8 cellular contexts compared by ENCODE assay signal in the genomic region with DNA sequence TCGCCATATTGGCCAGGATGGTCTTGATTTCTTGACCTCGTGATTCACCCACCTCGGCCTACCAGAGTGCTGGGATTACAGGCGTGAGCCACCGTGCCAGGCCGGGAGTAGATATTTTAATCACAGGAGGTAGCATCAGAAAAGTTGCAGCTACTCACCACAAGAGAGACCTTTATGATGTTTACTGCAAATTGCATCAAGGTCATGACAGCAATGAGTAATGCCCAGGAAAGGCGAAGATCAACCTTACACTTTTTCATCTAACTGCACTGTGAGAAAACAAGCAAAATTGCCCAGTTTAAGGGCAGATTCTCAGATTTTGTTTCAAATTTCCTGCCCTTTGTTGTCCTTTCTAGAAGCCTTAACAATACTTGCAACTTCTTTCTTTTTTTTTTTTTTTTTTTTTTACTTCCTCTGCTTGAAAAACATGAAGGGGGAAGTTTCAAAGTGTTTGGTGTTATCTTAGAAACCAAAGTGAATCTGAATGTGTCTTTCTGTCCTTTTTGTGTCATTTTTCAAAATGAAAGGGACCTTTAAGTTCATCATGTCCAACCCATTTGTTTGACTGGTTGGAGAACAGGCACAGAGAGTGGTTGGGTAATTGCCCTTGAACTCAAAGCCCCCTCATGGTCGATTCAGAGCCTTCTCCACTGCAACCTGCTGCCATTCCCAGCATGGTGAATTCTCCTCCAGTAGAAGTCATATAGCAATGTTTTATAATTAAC. TPM values are rescaled to one million over a fixed set of nuclear protein-coding genes. Genes with fewer than 3 reads are reported as not detected.
A peak's percentile ranks its signal among the peaks of the same experiment; 100 is the strongest.
DNase-seq lines count a peak whose midpoint lies in the region; ATAC-seq and TF ChIP-seq lines count a peak whose summit lies in the region.

No MANE protein-coding gene starts in this region.

- TF ChIP-seq CTCF in GM23338 (conservative IDR thresholded peaks at IDR 0.05; ENCODE audit: low read depth in 2 of 2) = no peak

- H4K20me1 ChIP-seq in GM23338 (replicated peaks; ENCODE audit: insufficient read depth) = no peaks in the 10 kb centered on the region

- H3K4me3 ChIP-seq in GM23338 = no peak overlapping the region

- peaks cover 46% of the 10 kb centered on the region for H3K4me1 ChIP-seq in GM23338 (ENCODE audit: insufficient read depth)

- no peaks in the 10 kb centered on the region for H3K36me3 ChIP-seq in GM23338 (ENCODE audit: insufficient read depth)

- no peaks in the 10 kb centered on the region for H3K9me2 ChIP-seq in GM23338 (ENCODE audit: insufficient read depth)

- no peaks in the 10 kb centered on the region for H3K9me3 ChIP-seq in T-helper 17 cell (ENCODE audit: control insufficient read depth, low read length, poor library complexity, severe bottlenecking)

- peak overlapping the region; percentile 78 for H3K4me3 Mint-ChIP-seq in T-helper 17 cell
- no peak overlapping the region for H3K4me3 Mint-ChIP-seq in GM23338

- H3K27ac Mint-ChIP-seq in T-helper 17 cell (peak overlapping the region; percentile 92), GM23338 (no peak overlapping the region)

- H3K36me3 Mint-ChIP-seq in T-helper 17 cell (ENCODE audit: low read depth) = peaks cover 6% of the 10 kb centered on the region
- H3K36me3 Mint-ChIP-seq in GM23338 (ENCODE audit: low read depth) = peaks cover 14% of the 10 kb centered on the region; the same call in 2 of the 3 replicates

- DNase-seq in T-helper 17 cell (peak in 1 of 3 donors; percentile 23), dermis blood vessel endothelial cell (peak; percentile 73), NCI-H345 treated with DMSO at 0.1 percent for 48 hours (lab: John Stamatoyannopoulos, UW; ENCODE audit: unreplicated experiment) (no peak), hippocampal formation (lab: John Stamatoyannopoulos, UW) (no peak), GM23338 (ENCODE audit: low spot score) (no peak), T1000 (lab: John Stamatoyannopoulos, UW) (no peak)
- DNase-seq in stimulated activated CD4-positive, alpha-beta T cell treated with anti-CD3 and anti-CD28 coated beads, Interleukin-2, amount 100 ng/mL, for 4 hours (ENCODE audit: low read depth) = peak; percentile 33

- H3F3A ChIP-seq in GM23338 (replicated peaks; ENCODE audit: low read depth) = no peaks in the 10 kb centered on the region; the same call in 1 of the 2 replicates

- H3K4me1 Mint-ChIP-seq in T-helper 17 cell = peaks cover 65% of the 10 kb centered on the region
- H3K4me1 Mint-ChIP-seq in GM23338 = peaks cover 50% of the 10 kb centered on the region

- peaks cover 83% of the 10 kb centered on the region for H3K79me2 ChIP-seq in GM23338 (replicated peaks; ENCODE audit: insufficient read depth)

- H3K27me3 ChIP-seq in GM23338 (ENCODE audit: insufficient read depth) = no peaks in the 10 kb centered on the region

- peak; percentile 36 for ATAC-seq in HG02885 (IDR thresholded peaks at IDR 0.05; ENCODE audit: poor library complexity, unreplicated experiment)
- peak; percentile 88 for ATAC-seq in T-helper 17 cell
- ATAC-seq in GM23338 = no peak

- no peak overlapping the region for H3K27ac ChIP-seq in GM23338 (ENCODE audit: low read depth)

- no peak overlapping the region for H3K4me2 ChIP-seq in GM23338

- H3K27me3 Mint-ChIP-seq in T-helper 17 cell = no peaks in the 10 kb centered on the region
- no peaks in the 10 kb centered on the region for H3K27me3 Mint-ChIP-seq in GM23338 (ENCODE audit: insufficient read depth, low read depth, poor library complexity)

- H3K9me3 Mint-ChIP-seq in GM23338 = no peaks in the 10 kb centered on the region

- no peak overlapping the region for H2AFZ ChIP-seq in GM23338

TF ChIP-seq in GM23338, 12 proteins besides CTCF, POLR2A, EP300 and RAD21 (continues in another document):
- TF ChIP-seq CREB1 (CRISPR knock-in tag; IDR thresholded peaks at IDR 0.05; ENCODE audit: low read depth) = no peak
- no peak for TF ChIP-seq ZNF331 (CRISPR knock-in tag; IDR thresholded peaks at IDR 0.05; ENCODE audit: low read depth)
- TF ChIP-seq EZH2 (IDR thresholded peaks at IDR 0.05; ENCODE audit: low read depth, unreplicated experiment) = no peak
- no peak for TF ChIP-seq NANOG (IDR thresholded peaks at IDR 0.05; ENCODE audit: borderline replicate concordance)
- TF ChIP-seq POLR2AphosphoS5 (IDR thresholded peaks at IDR 0.05; ENCODE audit: low read depth) = no peak
- TF ChIP-seq, protein P1, sequence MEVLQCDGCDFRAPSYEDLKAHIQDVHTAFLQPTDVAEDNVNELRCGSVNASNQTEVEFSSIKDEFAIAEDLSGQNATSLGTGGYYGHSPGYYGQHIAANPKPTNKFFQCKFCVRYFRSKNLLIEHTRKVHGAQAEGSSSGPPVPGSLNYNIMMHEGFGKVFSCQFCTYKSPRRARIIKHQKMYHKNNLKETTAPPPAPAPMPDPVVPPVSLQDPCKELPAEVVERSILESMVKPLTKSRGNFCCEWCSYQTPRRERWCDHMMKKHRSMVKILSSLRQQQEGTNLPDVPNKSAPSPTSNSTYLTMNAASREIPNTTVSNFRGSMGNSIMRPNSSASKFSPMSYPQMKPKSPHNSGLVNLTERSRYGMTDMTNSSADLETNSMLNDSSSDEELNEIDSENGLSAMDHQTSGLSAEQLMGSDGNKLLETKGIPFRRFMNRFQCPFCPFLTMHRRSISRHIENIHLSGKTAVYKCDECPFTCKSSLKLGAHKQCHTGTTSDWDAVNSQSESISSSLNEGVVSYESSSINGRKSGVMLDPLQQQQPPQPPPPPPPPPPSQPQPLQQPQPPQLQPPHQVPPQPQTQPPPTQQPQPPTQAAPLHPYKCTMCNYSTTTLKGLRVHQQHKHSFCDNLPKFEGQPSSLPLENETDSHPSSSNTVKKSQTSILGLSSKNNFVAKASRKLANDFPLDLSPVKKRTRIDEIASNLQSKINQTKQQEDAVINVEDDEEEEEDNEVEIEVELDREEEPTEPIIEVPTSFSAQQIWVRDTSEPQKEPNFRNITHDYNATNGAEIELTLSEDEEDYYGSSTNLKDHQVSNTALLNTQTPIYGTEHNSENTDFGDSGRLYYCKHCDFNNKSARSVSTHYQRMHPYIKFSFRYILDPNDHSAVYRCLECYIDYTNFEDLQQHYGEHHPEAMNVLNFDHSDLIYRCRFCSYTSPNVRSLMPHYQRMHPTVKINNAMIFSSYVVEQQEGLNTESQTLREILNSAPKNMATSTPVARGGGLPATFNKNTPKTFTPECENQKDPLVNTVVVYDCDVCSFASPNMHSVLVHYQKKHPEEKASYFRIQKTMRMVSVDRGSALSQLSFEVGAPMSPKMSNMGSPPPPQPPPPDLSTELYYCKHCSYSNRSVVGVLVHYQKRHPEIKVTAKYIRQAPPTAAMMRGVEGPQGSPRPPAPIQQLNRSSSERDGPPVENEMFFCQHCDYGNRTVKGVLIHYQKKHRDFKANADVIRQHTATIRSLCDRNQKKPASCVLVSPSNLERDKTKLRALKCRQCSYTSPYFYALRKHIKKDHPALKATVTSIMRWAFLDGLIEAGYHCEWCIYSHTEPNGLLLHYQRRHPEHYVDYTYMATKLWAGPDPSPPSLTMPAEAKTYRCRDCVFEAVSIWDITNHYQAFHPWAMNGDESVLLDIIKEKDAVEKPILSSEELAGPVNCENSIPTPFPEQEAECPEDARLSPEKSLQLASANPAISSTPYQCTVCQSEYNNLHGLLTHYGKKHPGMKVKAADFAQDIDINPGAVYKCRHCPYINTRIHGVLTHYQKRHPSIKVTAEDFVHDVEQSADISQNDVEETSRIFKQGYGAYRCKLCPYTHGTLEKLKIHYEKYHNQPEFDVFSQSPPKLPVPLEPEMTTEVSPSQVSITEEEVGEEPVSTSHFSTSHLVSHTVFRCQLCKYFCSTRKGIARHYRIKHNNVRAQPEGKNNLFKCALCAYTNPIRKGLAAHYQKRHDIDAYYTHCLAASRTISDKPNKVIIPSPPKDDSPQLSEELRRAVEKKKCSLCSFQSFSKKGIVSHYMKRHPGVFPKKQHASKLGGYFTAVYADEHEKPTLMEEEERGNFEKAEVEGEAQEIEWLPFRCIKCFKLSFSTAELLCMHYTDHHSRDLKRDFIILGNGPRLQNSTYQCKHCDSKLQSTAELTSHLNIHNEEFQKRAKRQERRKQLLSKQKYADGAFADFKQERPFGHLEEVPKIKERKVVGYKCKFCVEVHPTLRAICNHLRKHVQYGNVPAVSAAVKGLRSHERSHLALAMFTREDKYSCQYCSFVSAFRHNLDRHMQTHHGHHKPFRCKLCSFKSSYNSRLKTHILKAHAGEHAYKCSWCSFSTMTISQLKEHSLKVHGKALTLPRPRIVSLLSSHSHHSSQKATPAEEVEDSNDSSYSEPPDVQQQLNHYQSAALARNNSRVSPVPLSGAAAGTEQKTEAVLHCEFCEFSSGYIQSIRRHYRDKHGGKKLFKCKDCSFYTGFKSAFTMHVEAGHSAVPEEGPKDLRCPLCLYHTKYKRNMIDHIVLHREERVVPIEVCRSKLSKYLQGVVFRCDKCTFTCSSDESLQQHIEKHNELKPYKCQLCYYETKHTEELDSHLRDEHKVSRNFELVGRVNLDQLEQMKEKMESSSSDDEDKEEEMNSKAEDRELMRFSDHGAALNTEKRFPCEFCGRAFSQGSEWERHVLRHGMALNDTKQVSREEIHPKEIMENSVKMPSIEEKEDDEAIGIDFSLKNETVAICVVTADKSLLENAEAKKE (CRISPR knock-in tag; IDR thresholded peaks at IDR 0.05) = no peak
- TF ChIP-seq ZNF114 (CRISPR knock-in tag; IDR thresholded peaks at IDR 0.05) = no peak
- TF ChIP-seq EZH2phosphoT487 (IDR thresholded peaks at IDR 0.05; ENCODE audit: unreplicated experiment) = no peak

RNA-seq across cellular contexts. Expression of gene TGFBR2, which starts 25.0 kb away (rescaled TPM):
- 10 to 100 TPM; 58.4 to 74.5 TPM for total RNA-seq in T-helper 17 cell
- 632 and 715 TPM in 2 replicates for total RNA-seq in dermis blood vessel endothelial cell
- total RNA-seq in GM23338 (2014; rRNA removed; shearing (Covaris generic)) = 12.2 and 13.0 TPM in 2 replicates
- polyA plus RNA-seq in GM23338 (2016; fragmentation: Nextera tagmentation; extraction: Ambion mirVana) = 3.7 and 4.7 TPM in 2 replicates

Comparison
In these comparisons a context has a peak if more than half of its experiments do, and no peak if none do; other contexts are left out.
1. DNase-seq: peak in dermis blood vessel endothelial cell (single experiment) and stimulated activated CD4-positive, alpha-beta T cell treated with anti-CD3 and anti-CD28 coated beads, Interleukin-2, amount 100 ng/mL, for 4 hours (single experiment); none in NCI-H345 treated with DMSO at 0.1 percent for 48 hours (single experiment), hippocampal formation (0 of 2), GM23338 (single experiment) and T1000 (single experiment).